Comparison of ENCODE assay signal across 8 cellular contexts in the genomic region with DNA sequence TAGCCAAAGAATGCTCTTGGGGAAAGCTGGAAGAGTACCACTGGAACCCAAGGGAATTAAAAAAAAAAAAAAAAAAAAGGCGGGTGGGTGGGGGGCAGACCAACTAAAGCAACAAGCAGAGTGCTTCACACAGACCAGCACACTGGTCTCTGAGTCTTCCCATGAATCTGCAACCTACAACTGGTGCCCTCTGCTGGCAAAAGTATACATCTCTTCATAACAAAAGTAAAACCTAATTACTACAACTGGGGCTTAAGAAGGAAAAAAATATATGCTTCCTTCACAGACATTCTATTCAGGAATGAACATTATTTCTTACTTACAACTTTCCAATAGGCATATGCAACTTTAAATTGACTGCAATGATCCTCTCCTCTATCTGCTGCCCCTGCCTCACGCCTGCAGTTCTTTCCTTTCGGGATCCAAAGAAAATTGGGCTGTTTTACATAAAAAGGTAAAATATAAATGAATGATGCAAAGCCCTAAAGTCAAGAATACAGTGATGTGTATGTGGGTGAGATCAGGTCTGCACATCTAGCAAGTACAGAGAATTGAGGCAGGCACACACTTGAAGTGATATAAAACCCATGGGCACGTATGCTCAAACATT. TPM values are rescaled to one million over a fixed set of nuclear protein-coding genes. Genes with fewer than 3 reads are reported as not detected.
DNase-seq lines count a peak whose midpoint lies in the region; ATAC-seq and TF ChIP-seq lines count a peak whose summit lies in the region.

No MANE protein-coding gene starts in this region.

- no peaks in the 10 kb centered on the region for H3K27me3 ChIP-seq in MG63
- no peaks in the 10 kb centered on the region for H3K27me3 ChIP-seq in heart right ventricle

- H3K9me3 ChIP-seq in MG63 (0 out of 2 replicates have a peak, but pooled peaks cover 1% of the 10 kb centered on the region), heart right ventricle (peaks cover 0 to 4% (median 0%) of the 10 kb centered on the region in 11 donors)

- WGBS in heart right ventricle, 2 donors, result 74 to 75% methylated on average over 4 of the region's 4 CpGs

- intact Hi-C loops in heart right ventricle (cut with DNase I), result loop anchor here (1.0 to 10.0 kb wide), 8 partner anchors 78 to 118 kb away; no protein-coding TSS in a partner anchor

- DNase-seq in DMS 273 (lab: John Stamatoyannopoulos, UW; ENCODE audit: unreplicated experiment) (peak; percentile 88), MG63 (peak; percentile 36), SHP77 (lab: John Stamatoyannopoulos, UW) (peak; percentile 59 to 81), heart right ventricle (peak in 1 of 2 donors; percentile 78), putamen (ENCODE audit: low spot score) (peak; percentile 60)
- DNase-seq in activated naive CD8-positive, alpha-beta T cell treated with anti-CD3 and anti-CD28 coated beads, Interleukin-2, amount 50 U/mL, for 16 hours (ENCODE audit: low read depth, low spot score), result peak; percentile 49

- H3K36me3 ChIP-seq in MG63, result no peaks in the 10 kb centered on the region
- no peaks in the 10 kb centered on the region for H3K36me3 ChIP-seq in heart right ventricle

- peak; percentile 52 to 81 (median 68) for TF ChIP-seq CTCF in heart right ventricle (IDR thresholded peaks at IDR 0.05)

- ATAC-seq in GM21529 (IDR thresholded peaks at IDR 0.05; ENCODE audit: unreplicated experiment), result peak; percentile 62
- peak; percentile 46 to 84 (median 79) for ATAC-seq in heart right ventricle
- ATAC-seq in GM18870 (IDR thresholded peaks at IDR 0.05; ENCODE audit: unreplicated experiment), result no peak

- peaks cover 0 to 24% (median 9%) of the 10 kb centered on the region in 9 donors for H3K4me1 ChIP-seq in heart right ventricle

- no peak overlapping the region for H3K27ac ChIP-seq in heart right ventricle

- H3K4me3 ChIP-seq in MG63 (no peak overlapping the region), heart right ventricle (no peak overlapping the region)

RNA-seq across cellular contexts. Expression of a gene that starts 7.2 kb away (rescaled TPM):
- total RNA-seq in MG63 (2014; rRNA removed; shearing (Covaris generic); ENCODE audit: low replicate concordance), result 0.82 TPM in 1 of 2 replicates, not detected in the other
- total RNA-seq in heart right ventricle, result 10 to 100 TPM; 20.4 to 37.4 (median 28.2) TPM
- 10 to 100 TPM; 12.4 to 23.2 TPM for polyA plus RNA-seq in heart right ventricle

RNA-seq across cellular contexts. Expression of a gene that starts 11.0 kb away (rescaled TPM):
- total RNA-seq in MG63 (2014; rRNA removed; shearing (Covaris generic); ENCODE audit: low replicate concordance), result 58.9 and 81.3 TPM in 2 replicates
- total RNA-seq in heart right ventricle, result 10 to 100 TPM; 12.4 to 23.8 (median 17.4) TPM
- 10 to 100 TPM in 1 of 2 donors, 1 to 10 TPM in 1; 7.9 to 17.9 TPM for polyA plus RNA-seq in heart right ventricle

Comparison
In these comparisons a context has a peak if more than half of its experiments do, and no peak if none do; other contexts are left out.
1. RNA of a gene that starts 7.2 kb away (total RNA-seq): 20.4 to 37.4 TPM in heart right ventricle; 0.82 TPM in MG63; every median in the first group is over 10 times any median in the second.